Comparison of ENCODE assay signal across 23 cellular contexts in the genomic region with DNA sequence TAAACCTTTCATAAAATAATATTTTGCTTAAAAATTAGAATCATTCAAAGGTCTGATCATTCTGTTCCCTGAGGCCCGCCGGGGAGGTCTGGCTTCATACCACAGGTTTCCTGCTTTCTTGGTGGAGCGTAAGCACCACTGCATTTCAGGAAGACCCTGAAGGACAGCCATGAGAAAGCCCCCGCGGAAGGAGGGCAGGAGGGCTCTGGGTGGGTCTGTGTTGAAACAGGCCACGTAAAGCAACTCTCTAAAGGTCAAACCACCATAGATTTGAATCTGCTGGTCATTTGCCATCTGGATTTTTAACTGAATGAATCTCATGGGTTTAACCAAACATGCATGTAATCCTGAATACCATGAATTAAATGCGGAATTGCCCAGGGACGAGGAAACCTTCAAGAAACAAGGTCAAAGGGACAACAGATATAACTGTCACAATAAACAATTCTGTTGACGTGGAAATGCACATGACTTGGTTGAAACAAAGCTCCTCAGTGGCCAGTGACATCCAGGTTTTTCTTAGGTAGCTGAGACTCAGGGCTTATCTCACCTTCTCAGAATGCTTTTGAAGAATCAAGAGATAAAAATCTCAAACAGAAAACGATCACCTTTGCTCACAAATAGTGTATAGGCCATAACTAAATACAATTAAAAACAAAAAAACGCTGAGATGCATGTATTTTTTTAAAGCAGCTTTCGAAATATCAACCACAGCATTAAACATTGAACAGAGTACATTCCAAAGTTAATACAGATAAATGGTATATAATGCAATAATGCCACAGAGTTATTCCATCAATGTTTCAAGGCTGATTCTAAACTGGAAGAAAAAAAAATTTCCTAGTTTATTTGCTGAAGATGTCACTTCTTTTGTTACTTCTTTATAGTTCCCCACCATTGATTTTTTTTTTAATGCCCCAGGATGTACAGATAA.
DNase-seq lines count a peak whose midpoint lies in the region; ATAC-seq and TF ChIP-seq lines count a peak whose summit lies in the region.
"Had no signal": no experiment of that assay in that cellular context is flagged by ENCODE, and none has a peak within 500 bp of the region (broad histone marks: within the 10 kb centered on the region; RNA-seq: fewer than 3 reads in every experiment).

No MANE protein-coding gene starts in this region.

- WGBS in psoas muscle, 3 donors: 68 to 80% (median 74%) methylated on average over 12 of the region's 12 CpGs
- WGBS in testis, 2 donors: 80 to 85% methylated on average over 12 of the region's 12 CpGs

- H3K27me3 ChIP-seq in psoas muscle (ENCODE audit: insufficient read depth in 3 of 3, low read length in 2 of 3) (no peaks in the 10 kb centered on the region), testis (no peaks in the 10 kb centered on the region)
- H3K27me3 ChIP-seq: heart right ventricle, left lung, sigmoid colon, suprapubic skin, vagina had no signal

- H3K4me3 Mint-ChIP-seq in activated naive CD4-positive, alpha-beta T cell treated with anti-CD3 and anti-CD28 coated beads for 36 hours: no peak overlapping the region
- no peak overlapping the region for H3K4me3 Mint-ChIP-seq in IgD-negative memory B cell
- H3K4me3 Mint-ChIP-seq: T-cell had no signal

- H3K4me1 ChIP-seq in psoas muscle (peaks cover 26% of the 10 kb centered on the region), testis (peaks cover 3% of the 10 kb centered on the region)

- H3K9me3 Mint-ChIP-seq in activated naive CD4-positive, alpha-beta T cell treated with anti-CD3 and anti-CD28 coated beads for 36 hours: no peaks in the 10 kb centered on the region
- H3K9me3 Mint-ChIP-seq in IgD-negative memory B cell: no peaks in the 10 kb centered on the region
- H3K9me3 Mint-ChIP-seq: T-cell had no signal

- H3K36me3 ChIP-seq in psoas muscle (ENCODE audit: insufficient read depth in 1 of 2, low read depth in 1 of 2) (no peaks in the 10 kb centered on the region), testis (ENCODE audit: low read depth, missing control alignments) (no peaks in the 10 kb centered on the region)
- H3K36me3 ChIP-seq: left lung, sigmoid colon, suprapubic skin had no signal

- CTCF ChIA-PET in activated naive CD4-positive, alpha-beta T cell treated with anti-CD3 and anti-CD28 coated beads for 36 hours (lab: Charles Lee): interaction anchor here (0.6 to 2.3 kb wide), 5 partner anchors 10 to 198 kb away, joined by 3 to 7 read pairs (median 5); no protein-coding TSS in a partner anchor

- no peak for DNase-seq in activated naive CD4-positive, alpha-beta T cell treated with anti-CD3 and anti-CD28 coated beads for 36 hours
- DNase-seq in activated naive CD4-positive, alpha-beta T cell (lab: John Stamatoyannopoulos, UW): no peak
- peak; percentile 68 for DNase-seq in amniotic epithelial cell (ENCODE audit: low read depth)
- DNase-seq in psoas muscle: no peak
- DNase-seq in testis: no peak
- no peak for DNase-seq in SIG-M5 treated with dmso at 0.1 percent for 504 hours (lab: John Stamatoyannopoulos, UW; ENCODE audit: unreplicated experiment)
- DNase-seq in GM20000 (ENCODE audit: low spot score): no peak
- DNase-seq: activated effector memory CD4-positive, alpha-beta T cell treated with anti-CD3 and anti-CD28 coated beads, Interleukin-2, amount 50 U/mL, for 16 hours; cerebellar nuclear complex; DMS 273 treated with DMSO at 0.1 percent for 48 hours; HCEC 1CT; heart right ventricle; left lung; midbrain; sigmoid colon; stimulated activated CD8-positive, alpha-beta memory T cell treated with anti-CD3 and anti-CD28 coated beads, Interleukin-4, amount 100 ng/mL, for 48 hours; T-cell had no signal

- H3K4me3 ChIP-seq in psoas muscle (no peak overlapping the region), testis (no peak overlapping the region)
- H3K4me3 ChIP-seq: heart right ventricle, K562, left lung, sigmoid colon, suprapubic skin, vagina had no signal

- no peak for ATAC-seq in psoas muscle
- ATAC-seq: heart right ventricle, K562, left lung, T-cell had no signal

- H3K27me3 Mint-ChIP-seq in activated naive CD4-positive, alpha-beta T cell treated with anti-CD3 and anti-CD28 coated beads for 36 hours (ENCODE audit: low read depth): no peaks in the 10 kb centered on the region
- H3K27me3 Mint-ChIP-seq in IgD-negative memory B cell: no peaks in the 10 kb centered on the region
- H3K27me3 Mint-ChIP-seq: T-cell had no signal

- H3K27ac ChIP-seq in psoas muscle (peak overlapping the region; percentile 53), testis (no peak overlapping the region)
- H3K27ac ChIP-seq: C4-2B, epithelial cell of prostate, heart right ventricle, left lung, sigmoid colon, suprapubic skin, vagina had no signal

- peak overlapping the region; percentile 24 for H3K27ac Mint-ChIP-seq in activated naive CD4-positive, alpha-beta T cell treated with anti-CD3 and anti-CD28 coated beads for 36 hours
- H3K27ac Mint-ChIP-seq in IgD-negative memory B cell: peak overlapping the region in 2 of 3 donors; percentile 53 to 84

- no peak for TF ChIP-seq CTCF in psoas muscle (IDR thresholded peaks at IDR 0.05)
- no peak for TF ChIP-seq CTCF in testis (IDR thresholded peaks at IDR 0.05)
- no peak for TF ChIP-seq CTCF in GM20000 (IDR thresholded peaks at IDR 0.05; ENCODE audit: extremely low read depth, missing control alignments)

- peaks cover 22% of the 10 kb centered on the region for H3K36me3 Mint-ChIP-seq in activated naive CD4-positive, alpha-beta T cell treated with anti-CD3 and anti-CD28 coated beads for 36 hours (ENCODE audit: low read depth)
- peaks cover 2% of the 10 kb centered on the region for H3K36me3 Mint-ChIP-seq in IgD-negative memory B cell

- intact Hi-C loops in activated naive CD4-positive, alpha-beta T cell treated with anti-CD3 and anti-CD28 coated beads for 36 hours (cut with micrococcal nuclease): no loop called here
- intact Hi-C loops in psoas muscle (cut with DNase I) (no loop called here), testis (cut with DNase I; ENCODE audit: low total_unique reads) (loop anchor here (5.0 kb wide), 1 partner anchor 196 kb away; no protein-coding TSS in a partner anchor)

- H3K9me3 ChIP-seq in psoas muscle (no peaks in the 10 kb centered on the region), testis (no peaks in the 10 kb centered on the region)
- H3K9me3 ChIP-seq: heart right ventricle, left lung, sigmoid colon, suprapubic skin, vagina had no signal

- peaks cover 9% of the 10 kb centered on the region for H3K4me1 Mint-ChIP-seq in activated naive CD4-positive, alpha-beta T cell treated with anti-CD3 and anti-CD28 coated beads for 36 hours (ENCODE audit: low read depth)
- H3K4me1 Mint-ChIP-seq in IgD-negative memory B cell: peaks cover 8 to 18% (median 9%) of the 10 kb centered on the region in 3 donors

- TF ChIP-seq POLR2A in testis (IDR thresholded peaks at IDR 0.05): no peak
